20 cellular contexts compared by ENCODE assay signal in the genomic region with DNA sequence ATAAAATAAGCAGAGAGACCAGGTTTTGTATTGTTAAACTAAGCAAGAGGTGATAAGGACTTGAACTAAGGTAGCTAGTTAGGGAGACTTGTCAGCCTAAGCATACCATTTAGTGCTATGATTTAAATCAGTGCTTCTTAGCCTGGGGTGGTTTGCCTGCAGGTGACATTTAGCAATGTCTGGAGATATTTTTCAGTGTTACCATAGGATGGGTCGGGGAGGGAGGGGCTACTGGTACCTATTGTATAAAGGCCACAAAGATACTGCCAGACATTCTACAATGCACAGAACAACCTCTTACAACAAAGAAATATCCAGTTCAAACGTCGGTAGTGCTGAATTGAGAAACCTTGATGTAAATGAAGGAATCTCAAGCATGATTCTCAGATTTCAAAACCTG. TPM values are rescaled to one million over a fixed set of nuclear protein-coding genes. Genes with fewer than 3 reads are reported as not detected.
DNase-seq lines count a peak whose midpoint lies in the region; ATAC-seq and TF ChIP-seq lines count a peak whose summit lies in the region.
"Had no signal": no experiment of that assay in that cellular context is flagged by ENCODE, and none has a peak within 500 bp of the region (broad histone marks: within the 10 kb centered on the region; RNA-seq: fewer than 3 reads in every experiment).

No MANE protein-coding gene starts in this region.

- POLR2A ChIA-PET in CD8-positive, alpha-beta T cell (lab: Charles Lee), result interaction anchor here (0.9 kb wide), 1 partner anchor 24 kb away, joined by 3 read pairs; no protein-coding TSS in a partner anchor

- peak overlapping the region; percentile 48 for H3K9ac ChIP-seq in endocrine pancreas (ENCODE audit: control insufficient read depth, insufficient read depth, low read length)

- TF ChIP-seq CTCF in cardiac muscle cell (IDR thresholded peaks at IDR 0.05; ENCODE audit: low read depth, low read length) (no peak), right atrium auricular region (IDR thresholded peaks at IDR 0.05) (no peak), testis (IDR thresholded peaks at IDR 0.05) (no peak), sigmoid colon (IDR thresholded peaks at IDR 0.05) (no peak)
- no peak for TF ChIP-seq CTCF in CD8-positive, alpha-beta T cell (IDR thresholded peaks at IDR 0.05)

- H3K4me1 Mint-ChIP-seq in CD8-positive, alpha-beta T cell (ENCODE audit: low read depth), result peaks cover 79% of the 10 kb centered on the region
- peaks cover 57% of the 10 kb centered on the region for H3K4me1 Mint-ChIP-seq in stimulated activated memory B cell treated with anti-CD40 and anti-IgM and Interleukin-4, amounts not matched to agents 10 μg/mL and 1 μg/mL and 100 μg/mL, for 72 hours

- peaks cover 77% of the 10 kb centered on the region for H3K36me3 Mint-ChIP-seq in CD8-positive, alpha-beta T cell
- peaks cover 55% of the 10 kb centered on the region for H3K36me3 Mint-ChIP-seq in stimulated activated memory B cell treated with anti-CD40 and anti-IgM and Interleukin-4, amounts not matched to agents 10 μg/mL and 1 μg/mL and 100 μg/mL, for 72 hours

- no peaks in the 10 kb centered on the region for H3K9me3 ChIP-seq in cardiac muscle cell (ENCODE audit: low read depth)
- no peaks in the 10 kb centered on the region for H3K9me3 ChIP-seq in right atrium auricular region
- H3K9me3 ChIP-seq in CD8-positive, alpha-beta T cell (ENCODE audit: low read length), result no peaks in the 10 kb centered on the region
- no peaks in the 10 kb centered on the region for H3K9me3 ChIP-seq in endocrine pancreas (ENCODE audit: control insufficient read depth, low read length)
- H3K9me3 ChIP-seq in testis, result no peaks in the 10 kb centered on the region
- H3K9me3 ChIP-seq in sigmoid colon, result no peaks in the 10 kb centered on the region
- H3K9me3 ChIP-seq: BE2C had no signal

- DNase-seq in cardiac muscle cell (ENCODE audit: low read depth in 1 of 2, low spot score in 1 of 2) (no peak), right atrium auricular region (ENCODE audit: low spot score) (no peak), testis (no peak), sigmoid colon (no peak)
- no peak for DNase-seq in CD8-positive, alpha-beta T cell
- DNase-seq: BE2C; CD4-positive, alpha-beta memory T cell; GDM1; GOT3; HCEC 1CT; KBM-7; NCI-H1092 treated with DMSO at 0.1 percent for 48 hours; NCI-H1436 treated with DMSO at 0.1 percent for 48 hours; NCI-H1930 had no signal

- peaks cover 25% of the 10 kb centered on the region for H3K4me1 ChIP-seq in cardiac muscle cell (ENCODE audit: low read depth)
- peaks cover 0 to 44% of the 10 kb centered on the region in 2 donors for H3K4me1 ChIP-seq in right atrium auricular region
- peaks cover 58% of the 10 kb centered on the region for H3K4me1 ChIP-seq in CD8-positive, alpha-beta T cell (ENCODE audit: insufficient read depth, low read length)
- H3K4me1 ChIP-seq in endocrine pancreas (ENCODE audit: control insufficient read depth, insufficient read depth, low read length), result peaks cover 13% of the 10 kb centered on the region
- H3K4me1 ChIP-seq in testis, result peaks cover 24% of the 10 kb centered on the region
- peaks cover 0 to 70% (median 56%) of the 10 kb centered on the region in 4 donors for H3K4me1 ChIP-seq in sigmoid colon

- TF ChIP-seq POLR2A in testis (IDR thresholded peaks at IDR 0.05) (no peak), sigmoid colon (IDR thresholded peaks at IDR 0.05) (no peak)

- H3K27ac ChIP-seq in cardiac muscle cell (peak overlapping the region; percentile 10), right atrium auricular region (peak overlapping the region in 1 of 2 donors; percentile 25), testis (no peak overlapping the region), sigmoid colon (no peak overlapping the region)
- H3K27ac ChIP-seq in CD8-positive, alpha-beta T cell (ENCODE audit: low read depth, low read length), result no peak overlapping the region

- TF ChIP-seq EP300 in sigmoid colon (IDR thresholded peaks at IDR 0.05), result no peak

- H3K27me3 ChIP-seq in cardiac muscle cell (no peaks in the 10 kb centered on the region), right atrium auricular region (no peaks in the 10 kb centered on the region), endocrine pancreas (ENCODE audit: control insufficient read depth, insufficient read depth, low read length) (no peaks in the 10 kb centered on the region), testis (no peaks in the 10 kb centered on the region), sigmoid colon (no peaks in the 10 kb centered on the region)
- H3K27me3 ChIP-seq in CD8-positive, alpha-beta T cell (ENCODE audit: insufficient read depth, low read length), result no peaks in the 10 kb centered on the region
- H3K27me3 ChIP-seq: BE2C had no signal

- no peaks in the 10 kb centered on the region for H3K9me3 Mint-ChIP-seq in CD8-positive, alpha-beta T cell
- H3K9me3 Mint-ChIP-seq in stimulated activated memory B cell treated with anti-CD40 and anti-IgM and Interleukin-4, amounts not matched to agents 10 μg/mL and 1 μg/mL and 100 μg/mL, for 72 hours, result no peaks in the 10 kb centered on the region
- H3K9me3 Mint-ChIP-seq: CD4-positive, alpha-beta memory T cell had no signal

- no peak overlapping the region for H3K4me3 ChIP-seq in cardiac muscle cell
- no peak overlapping the region for H3K4me3 ChIP-seq in right atrium auricular region
- no peak overlapping the region for H3K4me3 ChIP-seq in CD8-positive, alpha-beta T cell (ENCODE audit: low read depth, low read length)
- H3K4me3 ChIP-seq in endocrine pancreas (ENCODE audit: control insufficient read depth, insufficient read depth, low read length), result no peak overlapping the region
- no peak overlapping the region for H3K4me3 ChIP-seq in testis
- no peak overlapping the region for H3K4me3 ChIP-seq in sigmoid colon

- intact Hi-C loops in CD8-positive, alpha-beta T cell (cut with DNase I, micrococcal nuclease), result no loop called here
- intact Hi-C loops in testis (cut with DNase I; ENCODE audit: low total_unique reads) (no loop called here), sigmoid colon (cut with DNase I) (no loop called here)

- peak overlapping the region; percentile 4 for H3K4me3 Mint-ChIP-seq in CD8-positive, alpha-beta T cell
- no peak overlapping the region for H3K4me3 Mint-ChIP-seq in stimulated activated memory B cell treated with anti-CD40 and anti-IgM and Interleukin-4, amounts not matched to agents 10 μg/mL and 1 μg/mL and 100 μg/mL, for 72 hours

- no peak overlapping the region for H3K27ac Mint-ChIP-seq in CD8-positive, alpha-beta T cell
- peak overlapping the region; percentile 99 for H3K27ac Mint-ChIP-seq in stimulated activated memory B cell treated with anti-CD40 and anti-IgM and Interleukin-4, amounts not matched to agents 10 μg/mL and 1 μg/mL and 100 μg/mL, for 72 hours

- ATAC-seq in CD8-positive, alpha-beta T cell, result no peak
- ATAC-seq in stimulated activated memory B cell treated with anti-CD40 and anti-IgM and Interleukin-4, amounts not matched to agents 10 μg/mL and 1 μg/mL and 100 μg/mL, for 72 hours, result no peak
- ATAC-seq: Panc1, SK-N-SH treated with all-trans-retinoic acid at 6 μM for 48 hours had no signal

- H3K36me3 ChIP-seq in cardiac muscle cell (peaks cover 32% of the 10 kb centered on the region), right atrium auricular region (peaks cover 37% of the 10 kb centered on the region), endocrine pancreas (ENCODE audit: control insufficient read depth, insufficient read depth, low read length) (no peaks in the 10 kb centered on the region), testis (ENCODE audit: low read depth, missing control alignments) (no peaks in the 10 kb centered on the region), sigmoid colon (peaks cover 3 to 44% (median 19%) of the 10 kb centered on the region in 4 donors)
- peaks cover 21% of the 10 kb centered on the region for H3K36me3 ChIP-seq in CD8-positive, alpha-beta T cell (ENCODE audit: insufficient read depth, low read length)

- WGBS in testis, 2 donors, result 73 to 89% methylated on average over 3 of the region's 3 CpGs
- 83 to 93% methylated on average over 3 of the region's 3 CpGs for WGBS in sigmoid colon, 2 donors

- CTCF ChIA-PET in CD8-positive, alpha-beta T cell (lab: Charles Lee), result interaction anchor here (0.6 to 2.7 kb wide), 7 partner anchors 10 to 317 kb away, joined by 3 to 16 read pairs (median 5); no protein-coding TSS in a partner anchor

- no peaks in the 10 kb centered on the region for H3K27me3 Mint-ChIP-seq in CD8-positive, alpha-beta T cell (ENCODE audit: low read depth)
- no peaks in the 10 kb centered on the region for H3K27me3 Mint-ChIP-seq in stimulated activated memory B cell treated with anti-CD40 and anti-IgM and Interleukin-4, amounts not matched to agents 10 μg/mL and 1 μg/mL and 100 μg/mL, for 72 hours
- H3K27me3 Mint-ChIP-seq: CD4-positive, alpha-beta memory T cell had no signal

RNA-seq across cellular contexts. Expression of a gene that starts 3.3 kb away (rescaled TPM):
- total RNA-seq in cardiac muscle cell (247 and 438 TPM in 2 replicates), right atrium auricular region (100 to 1,000 TPM; 297 to 429 TPM), testis (100 to 1,000 TPM; 183 to 188 TPM), sigmoid colon (100 to 1,000 TPM; 157 to 217 (median 196) TPM)
- polyA plus RNA-seq in cardiac muscle cell (512 and 601 TPM in 2 replicates), testis (ENCODE audit: insufficient read depth, low read depth, low replicate concordance) (419 TPM), sigmoid colon (100 to 1,000 TPM; 515 to 849 (median 620) TPM)
- 10 to 100 TPM; 59.9 to 64.6 TPM for total RNA-seq in CD8-positive, alpha-beta T cell

RNA-seq across cellular contexts. Expression of a gene that starts 3.5 kb away (rescaled TPM):
- total RNA-seq in cardiac muscle cell (39.3 and 62.1 TPM in 2 replicates), right atrium auricular region (10 to 100 TPM; 29.9 to 44.0 TPM), testis (10 to 100 TPM; 32.6 to 33.8 TPM), sigmoid colon (10 to 100 TPM; 16.3 to 23.8 (median 20.1) TPM)
- polyA plus RNA-seq in cardiac muscle cell (80.5 and 109 TPM in 2 replicates), testis (ENCODE audit: insufficient read depth, low read depth, low replicate concordance) (33.7 TPM), sigmoid colon (10 to 100 TPM; 13.8 to 29.5 (median 15.5) TPM)
- 10 to 100 TPM in 1 of 2 experiments, 1 to 10 TPM in 1; 9.5 to 11.4 TPM for total RNA-seq in CD8-positive, alpha-beta T cell

RNA-seq across cellular contexts. Expression of a gene that starts 21.2 kb away (rescaled TPM):
- total RNA-seq in cardiac muscle cell, result 2.0 and 2.3 TPM in 2 replicates
- polyA plus RNA-seq in cardiac muscle cell, result 0.99 and 3.2 TPM in 2 replicates
- total RNA-seq in right atrium auricular region, result 10 to 100 TPM in 1 of 2 donors, 1 to 10 TPM in 1; 9.6 to 33.6 TPM
- 10 to 100 TPM; 14.0 to 15.5 TPM for total RNA-seq in CD8-positive, alpha-beta T cell
- 1 to 10 TPM; 5.4 to 6.9 TPM for total RNA-seq in testis
- 15.4 TPM for polyA plus RNA-seq in testis (ENCODE audit: insufficient read depth, low read depth, low replicate concordance)
- total RNA-seq in sigmoid colon, result 10 to 100 TPM; 15.7 to 31.0 (median 21.5) TPM
- 10 to 100 TPM; 22.8 to 27.0 (median 24.3) TPM for polyA plus RNA-seq in sigmoid colon

RNA-seq across cellular contexts. Expression of a gene that starts 25.0 kb away (rescaled TPM):
- total RNA-seq in cardiac muscle cell (1.5 and 7.8 TPM in 2 replicates), right atrium auricular region (under 1 TPM in 1 of 2 donors, not detected in 1; 0.83 TPM), testis (10 to 100 TPM in 1 of 2 donors, 1 to 10 TPM in 1; 6.8 to 19.4 TPM), sigmoid colon (1 to 10 TPM; 1.4 to 5.5 (median 2.2) TPM)
- polyA plus RNA-seq in cardiac muscle cell (1.8 and 3.1 TPM in 2 replicates), testis (ENCODE audit: insufficient read depth, low read depth, low replicate concordance) (9.3 TPM), sigmoid colon (1 to 10 TPM in 2 of 3 donors, under 1 TPM in 1; 0.69 to 1.9 (median 1.8) TPM)
- 1 to 10 TPM; 6.1 to 6.4 TPM for total RNA-seq in CD8-positive, alpha-beta T cell

RNA-seq across cellular contexts. Expression of a gene that starts 50.9 kb away (rescaled TPM):
- total RNA-seq in cardiac muscle cell (not detected in 2 replicates), right atrium auricular region (10 to 100 TPM in 1 of 2 donors, 1 to 10 TPM in 1; 2.0 to 11.3 TPM), testis (1 to 10 TPM; 2.8 to 3.8 TPM), sigmoid colon (10 to 100 TPM in 2 of 4 donors, 1 to 10 TPM in 2; 3.0 to 12.8 (median 10.4) TPM)
- polyA plus RNA-seq in cardiac muscle cell (not detected in 2 replicates), testis (ENCODE audit: insufficient read depth, low read depth, low replicate concordance) (2.5 TPM), sigmoid colon (10 to 100 TPM in 1 of 3 donors, 1 to 10 TPM in 2; 3.0 to 20.6 (median 5.4) TPM)
- total RNA-seq in CD8-positive, alpha-beta T cell, result not detected
- total RNA-seq: HT1080, NCI-H460 had no signal
